ENCODE assay signal across 1 cellular context in genomic region chr3:71010731-71011455, GRCh38.
TF ChIP-seq lines count a peak whose summit lies in the region.

No MANE protein-coding gene starts in this region.

TF ChIP-seq in K562, 482 proteins besides CTCF, POLR2A, EP300 and RAD21 (continued from another document):
- no peak for TF ChIP-seq ZFP91 (CRISPR knock-in tag; IDR thresholded peaks at IDR 0.05)
- TF ChIP-seq NFYB (IDR thresholded peaks at IDR 0.05; ENCODE audit: extremely low read depth, insufficient read length), result peak; percentile 86
- TF ChIP-seq SIN3B (IDR thresholded peaks at IDR 0.05; ENCODE audit: low read depth), result no peak
- no peak for TF ChIP-seq CBX1 (IDR thresholded peaks at IDR 0.05; ENCODE audit: low read depth)
- no peak for TF ChIP-seq ZNF668 (CRISPR knock-in tag; IDR thresholded peaks at IDR 0.05)
- TF ChIP-seq RBM25 (IDR thresholded peaks at IDR 0.05; ENCODE audit: low read depth, low read length, severe bottlenecking), result peak; percentile 24
- no peak for TF ChIP-seq SIX5 (IDR thresholded peaks at IDR 0.05; ENCODE audit: borderline replicate concordance in 1 of 2, insufficient read depth in 1 of 2, low read depth in 1 of 2, low read length in 2 of 2)
- TF ChIP-seq ZNF354B (CRISPR knock-in tag; IDR thresholded peaks at IDR 0.05), result no peak
- TF ChIP-seq PHF8 (IDR thresholded peaks at IDR 0.05; ENCODE audit: borderline replicate concordance, low read length), result no peak
- TF ChIP-seq POLR3G (IDR thresholded peaks at IDR 0.05; ENCODE audit: extremely low read depth, insufficient read length, insufficient replicate concordance), result no peak
- TF ChIP-seq PTTG1 (tag; IDR thresholded peaks at IDR 0.05; ENCODE audit: low read depth), result no peak
- TF ChIP-seq FOXP4 (CRISPR knock-in tag; IDR thresholded peaks at IDR 0.05; ENCODE audit: borderline replicate concordance), result no peak
- no peak for TF ChIP-seq ZNF77 (CRISPR knock-in tag; IDR thresholded peaks at IDR 0.05)
- TF ChIP-seq BCL6 (CRISPR knock-in tag; IDR thresholded peaks at IDR 0.05), result no peak
- no peak for TF ChIP-seq NFIC (IDR thresholded peaks at IDR 0.05)
- no peak for TF ChIP-seq ZNF277 (CRISPR knock-in tag; IDR thresholded peaks at IDR 0.05; ENCODE audit: borderline replicate concordance)
- TF ChIP-seq CHCHD3 (CRISPR knock-in tag; IDR thresholded peaks at IDR 0.05), result no peak
- TF ChIP-seq HNRNPH1 (optimal IDR thresholded peaks at IDR 0.05; ENCODE audit: low read depth, low read length), result no peak
- TF ChIP-seq ZNF436 (CRISPR knock-in tag; IDR thresholded peaks at IDR 0.05), result no peak
- no peak for TF ChIP-seq BCOR (IDR thresholded peaks at IDR 0.05)
- no peak for TF ChIP-seq MAFF (IDR thresholded peaks at IDR 0.05; ENCODE audit: low read length)
- no peak for TF ChIP-seq GTF2E2 (tag; IDR thresholded peaks at IDR 0.05)
- peak; percentile 39; the same call in 1 of the 2 replicates for TF ChIP-seq RAD51 (IDR thresholded peaks at IDR 0.05; ENCODE audit: borderline replicate concordance, low read depth)
